ENCODE assay signal across 8 cellular contexts in genomic region chr19:5880604-5881078, GRCh38. TPM values are rescaled to one million over a fixed set of nuclear protein-coding genes. Genes with fewer than 3 reads are reported as not detected.
A peak's percentile ranks its signal among the peaks of the same experiment; 100 is the strongest.
DNase-seq lines count a peak whose midpoint lies in the region; ATAC-seq and TF ChIP-seq lines count a peak whose summit lies in the region.
"Had no signal": no experiment of that assay in that cellular context is flagged by ENCODE, and none has a peak within 500 bp of the region (broad histone marks: within the 10 kb centered on the region; RNA-seq: fewer than 3 reads in every experiment).

No MANE protein-coding gene starts in this region.

- TF ChIP-seq CTCF in astrocyte of the spinal cord (IDR thresholded peaks at IDR 0.05; ENCODE audit: low read depth, low read length) (no peak), liver (IDR thresholded peaks at IDR 0.05; ENCODE audit: low read depth, low read length, missing input control) (no peak)

- peak overlapping the region in 1 of 2 donors; percentile 58 for H3K9ac ChIP-seq in liver (ENCODE audit: low read depth in 1 of 2, low read length in 2 of 2)

- no peak for ATAC-seq in activated CD4-positive, CD25-positive, alpha-beta regulatory T cell treated with anti-CD3 and anti-CD28 coated beads, Interleukin-2, amount 50 U/mL, for 24 hours
- ATAC-seq in SK-N-SH treated with all-trans-retinoic acid at 6 μM for 48 hours (no peak; the same call in 2 of the 3 replicates), HG03432 (IDR thresholded peaks at IDR 0.05; ENCODE audit: unreplicated experiment) (no peak)

- WGBS in liver: 14% methylated on average over 15 of the region's 15 CpGs

- in situ Hi-C loops in astrocyte of the spinal cord (cut with HindIII; ENCODE audit: low sequenced_read_pairs): no loop called here

- H3K36me3 ChIP-seq in liver (ENCODE audit: control insufficient read depth in 4 of 4, insufficient read depth in 3 of 4, low read depth in 1 of 4, low read length in 3 of 4): no peaks in the 10 kb centered on the region

- no peaks in the 10 kb centered on the region for H3K9me3 ChIP-seq in liver (ENCODE audit: control insufficient read depth in 4 of 4, low read length in 3 of 4)

- peak; percentile 35 to 59 for TF ChIP-seq RAD21 in liver (IDR thresholded peaks at IDR 0.05)

- H3K27ac ChIP-seq in liver (ENCODE audit: low read depth in 1 of 2, low read length in 2 of 2): peak overlapping the region; percentile 53 to 76

- no peaks in the 10 kb centered on the region for H3K27me3 ChIP-seq in liver (ENCODE audit: control insufficient read depth in 4 of 4, insufficient read depth in 4 of 4, low read length in 3 of 4)

- H3K4me1 ChIP-seq in liver (ENCODE audit: control insufficient read depth in 4 of 4, insufficient read depth in 4 of 4, low read length in 3 of 4): peaks cover 10 to 23% (median 14%) of the 10 kb centered on the region in 4 donors

- DNase-seq in EH (ENCODE audit: low read depth) (peak; percentile 94), astrocyte of the spinal cord (ENCODE audit: low read depth, low spot score) (peak; percentile 66)
- DNase-seq: Calu3, NCI-H1092 treated with DMSO at 0.1 percent for 48 hours had no signal

- H3K4me3 ChIP-seq in astrocyte of the spinal cord (ENCODE audit: low read depth, low read length) (no peak overlapping the region), liver (ENCODE audit: low read depth in 1 of 3, low read length in 3 of 3) (no peak overlapping the region)

TF ChIP-seq in liver, 16 proteins besides CTCF, POLR2A, EP300 and RAD21 (continues in another document):
- peak; percentile 72 for TF ChIP-seq SP1 (IDR thresholded peaks at IDR 0.05)
- peak in 1 of 2 donors; percentile 49 for TF ChIP-seq EGR1 (IDR thresholded peaks at IDR 0.05; ENCODE audit: low read depth in 2 of 2)
- TF ChIP-seq JUND (IDR thresholded peaks at IDR 0.05): peak; percentile 63 to 73
- TF ChIP-seq TAF1 (conservative IDR thresholded peaks at IDR 0.05): no peak
- TF ChIP-seq HNF4A (conservative IDR thresholded peaks at IDR 0.05): peak; percentile 80 to 86
- TF ChIP-seq MAX (IDR thresholded peaks at IDR 0.05): peak; percentile 63
- no peak for TF ChIP-seq FOXA1 (IDR thresholded peaks at IDR 0.05)
- TF ChIP-seq REST (IDR thresholded peaks at IDR 0.05): peak; percentile 57
- TF ChIP-seq YY1 (IDR thresholded peaks at IDR 0.05): peak; percentile 7
- TF ChIP-seq FOXA2 (IDR thresholded peaks at IDR 0.05): peak; percentile 44
- peak; percentile 75 to 79 for TF ChIP-seq RXRA (IDR thresholded peaks at IDR 0.05)
- no peak for TF ChIP-seq ATF3 (IDR thresholded peaks at IDR 0.05)

TF ChIP-seq in SK-N-SH treated with all-trans-retinoic acid at 6 μM for 48 hours, 23 proteins besides CTCF, POLR2A, EP300 and RAD21:
- TF ChIP-seq BACH2 (CRISPR knock-in tag; IDR thresholded peaks at IDR 0.05; ENCODE audit: borderline replicate concordance): no peak
- no peak for TF ChIP-seq ESRRG (CRISPR knock-in tag; IDR thresholded peaks at IDR 0.05)
- no peak for TF ChIP-seq ZNF8 (CRISPR knock-in tag; IDR thresholded peaks at IDR 0.05)
- TF ChIP-seq TCF4 (CRISPR knock-in tag; IDR thresholded peaks at IDR 0.05; ENCODE audit: borderline replicate concordance): no peak
- no peak for TF ChIP-seq GLIS3 (CRISPR knock-in tag; IDR thresholded peaks at IDR 0.05)
- TF ChIP-seq ISL1 (CRISPR knock-in tag; IDR thresholded peaks at IDR 0.05): no peak
- TF ChIP-seq OSR1 (CRISPR knock-in tag; IDR thresholded peaks at IDR 0.05): no peak
- no peak for TF ChIP-seq TOX (CRISPR knock-in tag; IDR thresholded peaks at IDR 0.05; ENCODE audit: borderline replicate concordance)
- no peak for TF ChIP-seq ZNF70 (CRISPR knock-in tag; IDR thresholded peaks at IDR 0.05)
- TF ChIP-seq PATZ1 (CRISPR knock-in tag; IDR thresholded peaks at IDR 0.05; ENCODE audit: borderline replicate concordance): no peak
- TF ChIP-seq PPARA (CRISPR knock-in tag; IDR thresholded peaks at IDR 0.05; ENCODE audit: borderline replicate concordance): no peak
- no peak for TF ChIP-seq POU6F1 (CRISPR knock-in tag; IDR thresholded peaks at IDR 0.05; ENCODE audit: borderline replicate concordance, low read depth)
- no peak for TF ChIP-seq ZFP30 (CRISPR knock-in tag; IDR thresholded peaks at IDR 0.05)
- TF ChIP-seq CREB5 (CRISPR knock-in tag; IDR thresholded peaks at IDR 0.05; ENCODE audit: low read depth): no peak
- no peak for TF ChIP-seq CSRNP3 (CRISPR knock-in tag; IDR thresholded peaks at IDR 0.05)
- no peak for TF ChIP-seq ZNF565 (CRISPR knock-in tag; conservative IDR thresholded peaks at IDR 0.05; ENCODE audit: low read depth)
- no peak for TF ChIP-seq ARNTL (CRISPR knock-in tag; IDR thresholded peaks at IDR 0.05; ENCODE audit: borderline replicate concordance, low read depth)
- no peak for TF ChIP-seq RARB (CRISPR knock-in tag; IDR thresholded peaks at IDR 0.05)
- no peak for TF ChIP-seq CSDC2 (CRISPR knock-in tag; IDR thresholded peaks at IDR 0.05)

RNA-seq across cellular contexts. Expression of gene FUT5, which starts 10.3 kb away (rescaled TPM):
- total RNA-seq in liver: under 1 TPM; 0.05 to 0.17 TPM
- polyA plus RNA-seq in liver: under 1 TPM in 1 of 2 donors, not detected in 1; 0.02 TPM
- total RNA-seq: Calu3 had no signal

RNA-seq across cellular contexts. Expression of gene NDUFA11, which starts 22.9 kb away (rescaled TPM):
- total RNA-seq in liver: 100 to 1,000 TPM; 127 to 134 TPM
- polyA plus RNA-seq in liver: 100 to 1,000 TPM; 319 to 394 TPM

RNA-seq across cellular contexts. Expression of gene VMAC, which starts 24.0 kb away (rescaled TPM):
- 1 to 10 TPM; 3.6 to 7.7 TPM for total RNA-seq in liver
- 1 to 10 TPM; 1.2 to 1.6 TPM for polyA plus RNA-seq in liver

RNA-seq across cellular contexts. Expression of gene FUT3, which starts 29.4 kb away (rescaled TPM):
- under 1 TPM in 1 of 2 donors, not detected in 1; 0.25 TPM for total RNA-seq in liver
- under 1 TPM; 0.27 to 0.47 TPM for polyA plus RNA-seq in liver

RNA-seq across cellular contexts. Expression of gene CAPS, which starts 33.4 kb away (rescaled TPM):
- 1 to 10 TPM; 2.1 to 4.2 TPM for total RNA-seq in liver
- polyA plus RNA-seq in liver: 10 to 100 TPM in 1 of 2 donors, 1 to 10 TPM in 1; 2.8 to 11.4 TPM
